Comparison of ENCODE assay signal across 11 cellular contexts in genomic region chr16:75064403-75065148, GRCh38. TPM values are rescaled to one million over a fixed set of nuclear protein-coding genes. Genes with fewer than 3 reads are reported as not detected.
DNase-seq lines count a peak whose midpoint lies in the region; ATAC-seq, FAIRE-seq and TF ChIP-seq lines count a peak whose summit lies in the region.
"Had no signal": no experiment of that assay in that cellular context is flagged by ENCODE, and none has a peak within 500 bp of the region (broad histone marks: within the 10 kb centered on the region; RNA-seq: fewer than 3 reads in every experiment).

No MANE protein-coding gene starts in this region.

- H3K4me3 Mint-ChIP-seq in CD14-positive monocyte: peak overlapping the region; percentile 60 to 85
- H3K4me3 Mint-ChIP-seq in WTC11: no peak overlapping the region

- TF ChIP-seq POLR2A in IMR-90 (IDR thresholded peaks at IDR 0.05; ENCODE audit: low read depth, low read length) (no peak), HepG2 (IDR thresholded peaks at IDR 0.05; ENCODE audit: insufficient read depth in 1 of 2, low read depth in 2 of 2, low read length in 2 of 2) (no peak), vagina (IDR thresholded peaks at IDR 0.05) (no peak)

- no peak overlapping the region for H2AK9ac ChIP-seq in IMR-90 (replicated peaks; ENCODE audit: low read depth, low read length, poor library complexity)

- H3K36me3 ChIP-seq in IMR-90 (ENCODE audit: control insufficient read depth, insufficient read depth, low read length) (no peaks in the 10 kb centered on the region), HepG2 (replicated peaks in 1 of 2; ENCODE audit: control insufficient read depth in 1 of 2, insufficient read depth in 2 of 2, low read length in 2 of 2) (no peaks in the 10 kb centered on the region; a peak in 1 of 5 replicates), vagina (no peaks in the 10 kb centered on the region)

- no CpG with 5 or more reads among the region's 15 CpGs for WGBS in IMR-90 (ENCODE audit: extremely low coverage in 2 of 2, insufficient read length in 1 of 2), 2 experiments
- 24% methylated on average over 15 of the region's 15 CpGs for WGBS in HepG2 (ENCODE audit: low lambda C conversion rate)

- H2AFZ ChIP-seq in IMR-90 (replicated peaks; ENCODE audit: low read length, poor library complexity): no peak overlapping the region
- H2AFZ ChIP-seq in HepG2 (ENCODE audit: low read length): no peak overlapping the region

- H3K27ac ChIP-seq in IMR-90 (ENCODE audit: insufficient read depth, low read length) (no peak overlapping the region), HepG2 (ENCODE audit: extremely low read length, insufficient read depth, low read length) (peak overlapping the region; percentile 53), vagina (no peak overlapping the region)
- H3K27ac ChIP-seq: psoas muscle had no signal

- H4K20me1 ChIP-seq in IMR-90 (ENCODE audit: insufficient read depth, low read length) (peaks cover 27% of the 10 kb centered on the region), HepG2 (ENCODE audit: insufficient read depth, low read length) (peaks cover 31% of the 10 kb centered on the region)

- no peak overlapping the region for H4K91ac ChIP-seq in IMR-90 (ENCODE audit: insufficient read depth, low read depth, low read length)

- no peak overlapping the region for H2AK5ac ChIP-seq in IMR-90 (ENCODE audit: low read depth, low read length)

- H3K4me1 Mint-ChIP-seq in CD14-positive monocyte (peaks cover 68% of the 10 kb centered on the region), WTC11 (peaks cover 34% of the 10 kb centered on the region)

- H4K5ac ChIP-seq in IMR-90 (ENCODE audit: low read depth, low read length): no peak overlapping the region

- POLR2A ChIA-PET in IMR-90 (lab: Charles Lee; ENCODE audit: unreplicated experiment): no interaction called here
- POLR2A ChIA-PET in WTC11 (lab: Charles Lee): no interaction called here
- POLR2A ChIA-PET in HepG2 (lab: Yijun Ruan, JAX): interaction anchor here (1.3 to 1.4 kb wide), 2 partner anchors 10 to 80 kb away, joined by 4 to 5 read pairs; partner anchors contain the start of gene WDR59

- no peak overlapping the region for H2BK5ac ChIP-seq in IMR-90 (ENCODE audit: low read depth, low read length, poor library complexity, severe bottlenecking)

- H3K9ac ChIP-seq in IMR-90 (ENCODE audit: low read depth, low read length) (no peak overlapping the region), HepG2 (ENCODE audit: insufficient read depth, low read depth, low read length) (peak overlapping the region; percentile 22; the same call in 1 of the 2 replicates)

- TF ChIP-seq CTCF in CD14-positive monocyte (IDR thresholded peaks at IDR 0.05) (no peak), IMR-90 (conservative IDR thresholded peaks at IDR 0.05; ENCODE audit: low read depth, low read length) (no peak), WTC11 (IDR thresholded peaks at IDR 0.05) (no peak), HepG2 (CRISPR knock-in tag; IDR thresholded peaks at IDR 0.05) (no peak), vagina (IDR thresholded peaks at IDR 0.05) (no peak), omental fat pad (IDR thresholded peaks at IDR 0.05) (no peak)

- no peak for ATAC-seq in IMR-90 (ENCODE audit: low read depth)
- ATAC-seq in WTC11: no peak
- peak; percentile 79 for ATAC-seq in HepG2
- ATAC-seq in omental fat pad (ENCODE audit: low FRiP score): no peak

- no peak overlapping the region for H4K8ac ChIP-seq in IMR-90 (ENCODE audit: low read depth in 2 of 2, low read length in 2 of 2)

- H3K9me1 ChIP-seq in IMR-90 (ENCODE audit: insufficient read depth, low read length): peaks cover 10% of the 10 kb centered on the region

- H3K4me1 ChIP-seq in IMR-90 (ENCODE audit: control insufficient read depth, insufficient read depth, low read length) (peaks cover 10% of the 10 kb centered on the region), HepG2 (ENCODE audit: insufficient read depth, low read length) (peaks cover 81% of the 10 kb centered on the region), vagina (peaks cover 47% of the 10 kb centered on the region)

- H3K9me3 ChIP-seq in IMR-90 (ENCODE audit: control insufficient read depth, insufficient read depth, low read length): peaks cover 3% of the 10 kb centered on the region; the same call in 1 of the 2 replicates
- H3K9me3 ChIP-seq in HepG2 (ENCODE audit: low read length): no peaks in the 10 kb centered on the region
- no peaks in the 10 kb centered on the region for H3K9me3 ChIP-seq in vagina
- H3K9me3 ChIP-seq: psoas muscle had no signal

- FAIRE-seq in HepG2 (lab: Jason Lieb, UNC): peak; percentile 79
- FAIRE-seq: endometrium had no signal

- H3K18ac ChIP-seq in IMR-90 (ENCODE audit: low read depth, low read length): no peak overlapping the region

- DNase-seq in CD14-positive monocyte (ENCODE audit: low spot score) (no peak), IMR-90 (peak; percentile 39), WTC11 (ENCODE audit: low spot score) (no peak), HepG2 (ENCODE audit: low spot score) (peak; percentile 83), SK-N-DZ (ENCODE audit: low spot score) (no peak), vagina (ENCODE audit: extremely low spot score in 2 of 2) (no peak), omental fat pad (ENCODE audit: low spot score) (no peak)
- DNase-seq in activated CD4-positive, CD25-positive, alpha-beta regulatory T cell (lab: John Stamatoyannopoulos, UW): no peak
- DNase-seq: psoas muscle, SW 1271 had no signal

- H3K56ac ChIP-seq in IMR-90 (ENCODE audit: extremely low read depth, insufficient read depth, low read length): no peak overlapping the region

- H3K4me3 ChIP-seq in IMR-90 (ENCODE audit: insufficient read depth, low read depth, low read length): no peak overlapping the region
- peak overlapping the region in 1 of 3 experiments; percentile 36; a peak in 4 of 6 replicates for H3K4me3 ChIP-seq in HepG2 (replicated peaks in 1 of 3; ENCODE audit: insufficient read depth in 1 of 3, low read depth in 2 of 3, low read length in 3 of 3)
- H3K4me3 ChIP-seq in vagina: no peak overlapping the region
- H3K4me3 ChIP-seq: psoas muscle had no signal

- no peak overlapping the region for H3K4me2 ChIP-seq in IMR-90 (ENCODE audit: low read depth, low read length)
- peak overlapping the region; percentile 67 for H3K4me2 ChIP-seq in HepG2 (ENCODE audit: low read depth, low read length)

- H3K27me3 Mint-ChIP-seq in CD14-positive monocyte (ENCODE audit: low read depth in 3 of 3): peaks cover 0 to 2% (median 0%) of the 10 kb centered on the region in 3 donors
- H3K27me3 Mint-ChIP-seq in WTC11 (ENCODE audit: low read depth): no peaks in the 10 kb centered on the region

- no peak overlapping the region for H2BK15ac ChIP-seq in IMR-90 (ENCODE audit: low read depth, low read length)

- no peak overlapping the region for H3K4ac ChIP-seq in IMR-90 (ENCODE audit: low read depth, low read length)

- TF ChIP-seq RAD21 in IMR-90 (IDR thresholded peaks at IDR 0.05; ENCODE audit: low read length) (no peak), HepG2 (CRISPR knock-in tag; IDR thresholded peaks at IDR 0.05) (no peak)

- peaks cover 36 to 62% of the 10 kb centered on the region in 2 experiments for H3K79me1 ChIP-seq in IMR-90 (ENCODE audit: low read depth in 1 of 2, low read length in 2 of 2)

- H3K9me3 Mint-ChIP-seq in CD14-positive monocyte (peaks cover 0 to 2% (median 0%) of the 10 kb centered on the region in 7 donors), WTC11 (no peaks in the 10 kb centered on the region)

- intact Hi-C loops in CD14-positive monocyte (cut with micrococcal nuclease) (loop anchor here in 1 of 2 donors (5.0 to 10.0 kb wide), 3 partner anchors 37 to 60 kb away; no protein-coding TSS in a partner anchor), IMR-90 (cut with micrococcal nuclease) (no loop called here), HepG2 (cut with micrococcal nuclease; ENCODE audit: unreplicated experiment) (no loop called here), vagina (cut with DNase I) (no loop called here)

- no peak overlapping the region for H3K23ac ChIP-seq in IMR-90 (ENCODE audit: low read depth, low read length)

- H3K79me2 ChIP-seq in HepG2 (ENCODE audit: insufficient read depth, low read length): peaks cover 96% of the 10 kb centered on the region

- TF ChIP-seq EP300 in HepG2 (IDR thresholded peaks at IDR 0.05; ENCODE audit: low read depth in 2 of 2, low read length in 2 of 2) (no peak), HepG2 (CRISPR knock-in tag; IDR thresholded peaks at IDR 0.05; ENCODE audit: borderline replicate concordance) (0 out of 2 replicates have a peak, but pooled peaks have one; percentile 10)

- H3K36me3 Mint-ChIP-seq in CD14-positive monocyte (peaks cover 0 to under 1% of the 10 kb centered on the region in 2 donors), WTC11 (no peaks in the 10 kb centered on the region)

- in situ Hi-C loops in IMR-90 (cut with MboI; ENCODE audit: low sequenced_read_pairs) (no loop called here), HepG2 (cut with HindIII; ENCODE audit: extremely low pct_ligation_motif_present, low pct_unique_long_range_greater_than_20kb) (no loop called here)

- H3K27me3 ChIP-seq in IMR-90 (ENCODE audit: control insufficient read depth, insufficient read depth, low read length): no peaks in the 10 kb centered on the region
- no peaks in the 10 kb centered on the region for H3K27me3 ChIP-seq in HepG2 (ENCODE audit: control insufficient read depth in 1 of 2, insufficient read depth in 2 of 2, low read length in 2 of 2)
- H3K27me3 ChIP-seq in vagina: no peaks in the 10 kb centered on the region

- H3K27ac Mint-ChIP-seq in CD14-positive monocyte: peak overlapping the region in 5 of 7 donors; percentile 51 to 80 (median 73)
- peak overlapping the region; percentile 86; the same call in 1 of the 2 replicates for H3K27ac Mint-ChIP-seq in WTC11

- no TSS peak for BruUV-seq in IMR-90 (replicated peaks; lab: Mats Ljungman, UMichigan)
- TSS peak; percentile 26 for BruUV-seq in HepG2 (replicated peaks; lab: Mats Ljungman, UMichigan)

- dilution Hi-C loops in IMR-90 (cut with HindIII; ENCODE audit: low sequenced_read_pairs, unreplicated experiment): no loop called here

- H2BK20ac ChIP-seq in IMR-90 (ENCODE audit: low read depth, low read length): no peak overlapping the region

- H3K14ac ChIP-seq in IMR-90 (replicated peaks; ENCODE audit: low read depth, low read length): no peak overlapping the region

- H2BK120ac ChIP-seq in IMR-90 (ENCODE audit: low read depth, low read length): no peak overlapping the region

- CTCF ChIA-PET in IMR-90 (lab: Yijun Ruan, JAX) (no interaction called here), WTC11 (lab: Charles Lee) (interaction anchor here (0.6 to 1.5 kb wide), 3 partner anchors 21 to 66 kb away, joined by 3 to 7 read pairs (median 5); partner anchors contain the start of gene ZNRF1), HepG2 (lab: Yijun Ruan, JAX; ENCODE audit: low intra/inter-chr PET ratio, low total read pairs) (no interaction called here)

RNA-seq across cellular contexts. Expression of gene LDHD, which starts 52.0 kb away (rescaled TPM):
- 1 to 10 TPM; 3.7 to 5.4 TPM for polyA plus RNA-seq in CD14-positive monocyte
- under 0.01 TPM in 1 of 2 replicates, not detected in the other for total RNA-seq in IMR-90 (2012; rRNA removed)
- polyA plus RNA-seq in IMR-90 (2012; rRNA removed): 0.23 and 0.26 TPM in 2 replicates
- polyA plus RNA-seq in IMR-90 (2012; cell fraction: cytosol; rRNA removed): 0.16 and 0.29 TPM in 2 replicates
- polyA plus RNA-seq in IMR-90 (2012; cell fraction: nucleus; rRNA removed; ENCODE audit: low replicate concordance): 0.78 and 1.1 TPM in 2 replicates
- 12.3 to 12.6 TPM (median 12.3 TPM) in 3 replicates for total RNA-seq in WTC11 (2021)
- total RNA-seq in HepG2 (2016; rRNA removed; fragmentation: Illumina TruSeq; extraction: Trizol): 9.1 and 9.3 TPM in 2 replicates
- 0.62 and 0.71 TPM in 2 replicates for total RNA-seq in HepG2 (2016; cell fraction: cytosol; rRNA removed; fragmentation: Illumina TruSeq; extraction: Trizol; ENCODE audit: low read depth)
- 8.4 and 10.2 TPM in 2 replicates for total RNA-seq in HepG2 (2016; cell fraction: insoluble cytoplasmic fraction; rRNA removed; fragmentation: Illumina TruSeq; extraction: Trizol)
- total RNA-seq in HepG2 (2016; cell fraction: membrane; rRNA removed; fragmentation: Illumina TruSeq; extraction: Trizol): 1.7 and 2.0 TPM in 2 replicates
- total RNA-seq in HepG2 (2016; cell fraction: nucleus; rRNA removed; fragmentation: Illumina TruSeq; extraction: Trizol): 7.0 and 9.0 TPM in 2 replicates
- polyA plus RNA-seq in HepG2 (2011; rRNA removed): 9.8 and 12.1 TPM in 2 replicates
- polyA plus RNA-seq in HepG2 (2011; cell fraction: cytosol; rRNA removed): 7.9 and 13.1 TPM in 2 replicates
- 32.0 and 36.9 TPM in 2 replicates for polyA plus RNA-seq in HepG2 (2011; cell fraction: nucleus; rRNA removed)
- polyA plus RNA-seq in HepG2 (2012): 5.5 and 7.8 TPM in 2 replicates
- 0.62 and 0.71 TPM in 2 replicates for polyA plus RNA-seq in HepG2 (2016; cell fraction: cytosol; fragmentation: Illumina TruSeq; extraction: Trizol; ENCODE audit: low read depth)
- polyA plus RNA-seq in HepG2 (2016; cell fraction: insoluble cytoplasmic fraction; fragmentation: Illumina TruSeq; extraction: Trizol; ENCODE audit: low read depth): 7.5 and 8.7 TPM in 2 replicates
- polyA plus RNA-seq in HepG2 (2016; cell fraction: membrane; fragmentation: Illumina TruSeq; extraction: Trizol; ENCODE audit: low read depth): 1.4 and 1.6 TPM in 2 replicates
- polyA plus RNA-seq in HepG2 (2016; cell fraction: nucleus; fragmentation: Illumina TruSeq; extraction: Trizol; ENCODE audit: insufficient read depth, low read depth): 12.5 and 13.2 TPM in 2 replicates
- 0.56 and 16.0 TPM in 2 replicates for polyA minus RNA-seq in HepG2 (2011; rRNA and poly(A)+ RNA removed; ENCODE audit: low replicate concordance)
- 5.1 and 5.6 TPM in 2 replicates for polyA minus RNA-seq in HepG2 (2011; cell fraction: cytosol; rRNA and poly(A)+ RNA removed)
- polyA minus RNA-seq in HepG2 (2011; cell fraction: nucleus; rRNA and poly(A)+ RNA removed): 11.2 and 12.2 TPM in 2 replicates
- polyA plus RNA-seq in SK-N-DZ (2014; cell fraction: cytosol; rRNA removed): 0.29 and 0.31 TPM in 2 replicates
- polyA plus RNA-seq in SK-N-DZ (2014; cell fraction: nucleus; rRNA removed): 2.2 and 3.5 TPM in 2 replicates
- 10.1 TPM for total RNA-seq in vagina
- total RNA-seq in omental fat pad: 10 to 100 TPM; 10.2 to 52.5 (median 17.4) TPM

Comparison
In these comparisons a context has a peak if more than half of its experiments do, and no peak if none do; other contexts are left out.
1. DNase-seq: peak in IMR-90 (single experiment) and HepG2 (single experiment); none in CD14-positive monocyte (single experiment), WTC11 (single experiment), activated CD4-positive, CD25-positive, alpha-beta regulatory T cell (0 of 4), SK-N-DZ (single experiment), vagina (0 of 2) and omental fat pad (single experiment).